In genomic region chr12:2963154-2963759, GRCh38 we compare ENCODE assay signal across 14 cellular contexts. TPM values are rescaled to one million over a fixed set of nuclear protein-coding genes. Genes with fewer than 3 reads are reported as not detected.
DNase-seq lines count a peak whose midpoint lies in the region; ATAC-seq, FAIRE-seq and TF ChIP-seq lines count a peak whose summit lies in the region.
"Had no signal": no experiment of that assay in that cellular context is flagged by ENCODE, and none has a peak within 500 bp of the region (broad histone marks: within the 10 kb centered on the region; RNA-seq: fewer than 3 reads in every experiment).

No MANE protein-coding gene starts in this region.

- dilution Hi-C loops in endothelial cell of umbilical vein (cut with MboI; ENCODE audit: extremely low pct_ligation_motif_present, low sequenced_read_pairs), result no loop called here

- H3K9me3 ChIP-seq in endothelial cell of umbilical vein (replicated peaks; ENCODE audit: control insufficient read depth, insufficient read depth, low read length), result no peaks in the 10 kb centered on the region
- no peaks in the 10 kb centered on the region for H3K9me3 ChIP-seq in lower lobe of right lung
- H3K9me3 ChIP-seq in suprapubic skin, result no peaks in the 10 kb centered on the region

- no peaks in the 10 kb centered on the region for H4K20me1 ChIP-seq in endothelial cell of umbilical vein (replicated peaks; ENCODE audit: control insufficient read depth, extremely low read depth, insufficient read depth, low read length)

- peak; percentile 76 for FAIRE-seq in endothelial cell of umbilical vein (lab: Jason Lieb, UNC)

- no peaks in the 10 kb centered on the region for H3K9me1 ChIP-seq in endothelial cell of umbilical vein (replicated peaks; ENCODE audit: control insufficient read depth, extremely low read depth, insufficient read depth, low read length)

- WGBS in suprapubic skin, result 68% methylated on average over 9 of the region's 9 CpGs
- 56 to 67% methylated on average over 9 of the region's 9 CpGs for WGBS in lower leg skin, 2 donors

- no peaks in the 10 kb centered on the region for H3K36me3 ChIP-seq in endothelial cell of umbilical vein (ENCODE audit: control insufficient read depth in 2 of 2, extremely low read depth in 1 of 2, insufficient read depth in 2 of 2, low read length in 2 of 2)
- H3K36me3 ChIP-seq in lower lobe of right lung, result no peaks in the 10 kb centered on the region
- no peaks in the 10 kb centered on the region for H3K36me3 ChIP-seq in suprapubic skin

- intact Hi-C loops in endothelial cell of umbilical vein (cut with micrococcal nuclease), result loop anchor here (5.0 kb wide), 1 partner anchor 134 kb away; no protein-coding TSS in a partner anchor
- intact Hi-C loops in lower lobe of right lung (cut with DNase I), result no loop called here
- intact Hi-C loops in lower leg skin (cut with DNase I; ENCODE audit: low total_unique reads), result no loop called here

- BruUV-seq in endothelial cell of umbilical vein (replicated peaks; lab: Mats Ljungman, UMichigan), result no TSS peak

- H2AFZ ChIP-seq in endothelial cell of umbilical vein (ENCODE audit: low read depth, low read length), result no peak overlapping the region

- ATAC-seq in lower lobe of right lung (no peak), GM21515 (IDR thresholded peaks at IDR 0.05; ENCODE audit: unreplicated experiment) (no peak)

- no peak for TF ChIP-seq EP300 in suprapubic skin (IDR thresholded peaks at IDR 0.05)

- H3K79me2 ChIP-seq in endothelial cell of umbilical vein (ENCODE audit: control insufficient read depth, insufficient read depth, low read length), result peaks cover 65% of the 10 kb centered on the region

- no peak overlapping the region for H3K9ac ChIP-seq in endothelial cell of umbilical vein (replicated peaks; ENCODE audit: extremely low read depth, insufficient read depth, low read length)

- H3K4me1 ChIP-seq in endothelial cell of umbilical vein (ENCODE audit: control insufficient read depth, extremely low read depth, insufficient read depth, low read length) (peaks cover 41% of the 10 kb centered on the region), lower lobe of right lung (peaks cover 12% of the 10 kb centered on the region), suprapubic skin (peaks cover 24% of the 10 kb centered on the region)

- H3K4me3 ChIP-seq in endothelial cell of umbilical vein (replicated peaks in 1 of 3; ENCODE audit: insufficient read depth in 1 of 3, low read depth in 1 of 3, low read length in 3 of 3) (peak overlapping the region in 1 of 3 experiments; percentile 1), lower lobe of right lung (peak overlapping the region; percentile 17), suprapubic skin (no peak overlapping the region), lower leg skin (ENCODE audit: low read depth, poor library complexity, severe bottlenecking) (no peak overlapping the region)

- peak overlapping the region; percentile 63 for H3K27ac ChIP-seq in endothelial cell of umbilical vein (ENCODE audit: insufficient read depth, low read depth, low read length)
- H3K27ac ChIP-seq in lower lobe of right lung, result peak overlapping the region; percentile 76
- H3K27ac ChIP-seq in suprapubic skin, result peak overlapping the region; percentile 51

- H3K27me3 ChIP-seq in endothelial cell of umbilical vein (ENCODE audit: control insufficient read depth in 2 of 2, insufficient read depth in 2 of 2, low read length in 2 of 2), result no peaks in the 10 kb centered on the region
- peaks cover 2% of the 10 kb centered on the region for H3K27me3 ChIP-seq in lower lobe of right lung (ENCODE audit: low read depth)
- peaks cover 16% of the 10 kb centered on the region for H3K27me3 ChIP-seq in suprapubic skin

- CTCF ChIA-PET in endothelial cell of umbilical vein (lab: Charles Lee), result interaction anchor here (1.4 to 2.1 kb wide), 5 partner anchors 11 to 117 kb away, joined by 3 to 12 read pairs (median 6); no protein-coding TSS in a partner anchor

- TF ChIP-seq CTCF in endothelial cell of umbilical vein (IDR thresholded peaks at IDR 0.05; ENCODE audit: extremely low read depth in 1 of 2, insufficient read depth in 1 of 2, low read depth in 1 of 2, low read length in 2 of 2) (no peak), lower lobe of right lung (IDR thresholded peaks at IDR 0.05) (no peak), suprapubic skin (IDR thresholded peaks at IDR 0.05) (no peak), lower leg skin (IDR thresholded peaks at IDR 0.05) (no peak)

- TF ChIP-seq POLR2A in endothelial cell of umbilical vein (IDR thresholded peaks at IDR 0.05; ENCODE audit: low read depth, low read length), result no peak
- no peak for TF ChIP-seq POLR2A in suprapubic skin (IDR thresholded peaks at IDR 0.05)
- no peak for TF ChIP-seq POLR2A in lower leg skin (IDR thresholded peaks at IDR 0.05)

- DNase-seq in NCI-H524 treated with DMSO at 0.1 percent for 48 hours (lab: John Stamatoyannopoulos, UW) (peak; percentile 15), endothelial cell of umbilical vein (ENCODE audit: low read depth, low spot score) (peak; percentile 27), lower lobe of right lung (no peak), suprapubic skin (ENCODE audit: low spot score in 2 of 2) (no peak), lower leg skin (ENCODE audit: low spot score in 2 of 2) (no peak)
- no peak for DNase-seq in stimulated activated naive CD4-positive, alpha-beta T cell (lab: John Stamatoyannopoulos, UW)
- DNase-seq: activated T-cell treated with anti-CD3 and anti-CD28 coated beads for 4 hours; effector memory CD4-positive, alpha-beta T cell; GOT3; Kasumi-1; naive B cell; NCI-H2227 treated with DMSO at 0.1 percent for 48 hours; stimulated activated naive CD4-positive, alpha-beta T cell treated with Interleukin-2 at 50 U/mL for 16 hours had no signal

- peak overlapping the region; percentile 36 for H3K4me2 ChIP-seq in endothelial cell of umbilical vein (ENCODE audit: insufficient read depth, low read length)

- POLR2A ChIA-PET in endothelial cell of umbilical vein (lab: Charles Lee), result no interaction called here

TF ChIP-seq in endothelial cell of umbilical vein, 7 proteins besides CTCF, POLR2A, EP300 and RAD21:
- TF ChIP-seq GATA2 (IDR thresholded peaks at IDR 0.05; ENCODE audit: insufficient read depth, insufficient read length, low read depth, low read length) (no peak), POLR2AphosphoS5 (IDR thresholded peaks at IDR 0.05; ENCODE audit: insufficient read depth, low read depth, low read length) (no peak), JUN (IDR thresholded peaks at IDR 0.05; ENCODE audit: borderline replicate concordance, insufficient read depth, insufficient read length, low read depth) (no peak), MYC (IDR thresholded peaks at IDR 0.05; ENCODE audit: low read depth, low read length) (no peak), EZH2 (IDR thresholded peaks at IDR 0.05; ENCODE audit: borderline replicate concordance, low read depth, low read length, severe bottlenecking) (no peak), FOS (IDR thresholded peaks at IDR 0.05; ENCODE audit: borderline replicate concordance, insufficient read depth, low read length) (no peak)
- TF ChIP-seq, protein P1, sequence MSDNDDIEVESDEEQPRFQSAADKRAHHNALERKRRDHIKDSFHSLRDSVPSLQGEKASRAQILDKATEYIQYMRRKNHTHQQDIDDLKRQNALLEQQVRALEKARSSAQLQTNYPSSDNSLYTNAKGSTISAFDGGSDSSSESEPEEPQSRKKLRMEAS (IDR thresholded peaks at IDR 0.05; ENCODE audit: insufficient read depth, insufficient read length), result no peak

RNA-seq across cellular contexts. Expression of gene TEAD4, which starts 4.1 kb away (rescaled TPM):
- total RNA-seq in endothelial cell of umbilical vein, result 39.4 and 46.0 TPM in 2 replicates
- polyA plus RNA-seq in endothelial cell of umbilical vein, result 34.4 and 38.4 TPM in 2 replicates
- polyA plus RNA-seq in endothelial cell of umbilical vein (2011; cell fraction: cytosol; rRNA removed), result 37.7 and 40.5 TPM in 2 replicates
- 28.5 and 31.2 TPM in 2 replicates for polyA plus RNA-seq in endothelial cell of umbilical vein (2011; cell fraction: nucleus; rRNA removed)
- polyA plus RNA-seq in endothelial cell of umbilical vein (2012), result 34.3 and 48.3 TPM in 2 replicates
- 20.7 and 22.7 TPM in 2 replicates for polyA minus RNA-seq in endothelial cell of umbilical vein
- 31.2 TPM for polyA minus RNA-seq in endothelial cell of umbilical vein (2011; cell fraction: cytosol; rRNA and poly(A)+ RNA removed)
- polyA minus RNA-seq in endothelial cell of umbilical vein (2011; cell fraction: nucleus; rRNA and poly(A)+ RNA removed), result 8.4 and 17.5 TPM in 2 replicates
- total RNA-seq in lower lobe of right lung, result 27.3 TPM
- 10 to 100 TPM; 13.0 to 28.4 (median 17.2) TPM for total RNA-seq in suprapubic skin
- 10 to 100 TPM; 14.8 to 34.3 (median 23.4) TPM for total RNA-seq in lower leg skin

Comparison
In these comparisons a context has a peak if more than half of its experiments do, and no peak if none do; other contexts are left out.
1. DNase-seq: peak in NCI-H524 treated with DMSO at 0.1 percent for 48 hours (single experiment) and endothelial cell of umbilical vein (single experiment); none in lower lobe of right lung (single experiment), suprapubic skin (0 of 2), lower leg skin (0 of 2) and stimulated activated naive CD4-positive, alpha-beta T cell (0 of 6).
2. Peak in every context shown above with its lines, with median percentiles within 50 percentile points of each other: H3K27ac ChIP-seq.